Comparison of ENCODE assay signal across 11 cellular contexts in the genomic region with DNA sequence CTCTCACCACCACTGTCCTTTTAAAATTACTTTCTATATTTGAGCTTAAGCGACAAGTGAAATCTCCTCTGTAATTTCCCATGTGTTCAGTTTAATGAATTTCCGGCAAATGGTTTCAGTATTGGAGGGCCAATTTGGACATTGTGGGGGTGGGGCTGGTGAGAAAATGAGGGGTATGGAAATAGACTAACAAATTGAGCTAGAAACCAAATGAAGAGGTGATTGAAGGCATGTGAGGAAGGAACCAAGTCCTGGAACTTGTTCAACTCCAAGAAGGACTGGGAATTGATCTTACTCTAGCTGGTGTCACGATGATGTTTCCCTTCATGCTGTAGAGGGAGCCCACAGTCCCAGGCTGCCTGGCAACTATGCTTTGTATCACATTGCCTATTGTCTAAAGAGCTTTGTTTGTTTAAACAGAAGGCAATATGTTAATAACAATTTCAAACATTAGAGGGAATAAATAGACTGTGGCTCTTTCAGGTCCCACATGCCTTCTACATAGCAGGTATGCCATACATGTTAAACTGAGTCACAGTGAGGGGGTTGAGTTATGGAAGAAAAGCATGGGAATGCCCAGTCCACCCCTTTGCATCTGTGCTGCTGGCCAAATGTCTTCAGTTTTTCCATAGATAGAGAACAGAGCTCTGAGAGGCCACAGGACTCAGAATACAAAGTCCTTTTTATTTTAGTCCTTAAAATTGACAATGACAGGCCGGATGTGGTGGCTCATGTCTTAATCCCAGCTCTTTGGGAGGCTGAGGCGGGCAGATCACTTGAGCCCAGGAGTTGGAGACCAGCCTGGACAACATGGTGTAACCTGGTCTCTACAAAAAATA.
A peak's percentile ranks its signal among the peaks of the same experiment; 100 is the strongest.
DNase-seq lines count a peak whose midpoint lies in the region; ATAC-seq and TF ChIP-seq lines count a peak whose summit lies in the region.
"Had no signal": no experiment of that assay in that cellular context is flagged by ENCODE, and none has a peak within 500 bp of the region (broad histone marks: within the 10 kb centered on the region; RNA-seq: fewer than 3 reads in every experiment).

No MANE protein-coding gene starts in this region.

- peak overlapping the region; percentile 30 for H2AFZ ChIP-seq in parathyroid adenoma

- H3K27me3 ChIP-seq in parathyroid adenoma (ENCODE audit: control insufficient read depth, insufficient read depth, low read length), result no peaks in the 10 kb centered on the region

- peaks cover 10% of the 10 kb centered on the region for H3K4me1 ChIP-seq in parathyroid adenoma

- peak overlapping the region; percentile 37 for H3K4me2 ChIP-seq in parathyroid adenoma (ENCODE audit: low read length)

- DNase-seq in DMS53 (lab: John Stamatoyannopoulos, UW), result peak; percentile 30
- no peak for DNase-seq in DMS53 treated with DMSO at 0.1 percent for 48 hours (lab: John Stamatoyannopoulos, UW; ENCODE audit: unreplicated experiment)
- peak; percentile 52 for DNase-seq in NB4 (ENCODE audit: low read depth)
- no peak for DNase-seq in epithelial cell of esophagus (ENCODE audit: low read depth)
- no peak for DNase-seq in COR-L47 (lab: John Stamatoyannopoulos, UW)
- DNase-seq in activated CD4-positive, alpha-beta T cell treated with anti-CD3 and anti-CD28 coated beads for 1 hour, result no peak
- DNase-seq: 8988T; activated CD4-positive, alpha-beta memory T cell treated with anti-CD3 and anti-CD28 coated beads for 36 hours had no signal

- TF ChIP-seq POLR2A in NB4 (IDR thresholded peaks at IDR 0.05; ENCODE audit: extremely low read depth, insufficient read length), result no peak

- no peak overlapping the region for H3K27ac ChIP-seq in parathyroid adenoma

- TF ChIP-seq CTCF in NB4 (IDR thresholded peaks at IDR 0.05; ENCODE audit: low read depth, low read length), result peak; percentile 25
- peak; percentile 29 for TF ChIP-seq CTCF in epithelial cell of esophagus (IDR thresholded peaks at IDR 0.05; ENCODE audit: insufficient read depth, low read depth, low read length, missing control alignments)
- no peak for TF ChIP-seq CTCF in parathyroid adenoma (IDR thresholded peaks at IDR 0.05)

- H3K36me3 ChIP-seq in parathyroid adenoma (ENCODE audit: control insufficient read depth, insufficient read depth, low read length), result no peaks in the 10 kb centered on the region
- H3K36me3 ChIP-seq: HAP-1 had no signal

- no peak overlapping the region for H3K9ac ChIP-seq in parathyroid adenoma

- no peaks in the 10 kb centered on the region for H3K9me3 ChIP-seq in parathyroid adenoma (ENCODE audit: control insufficient read depth, low read length)
- H3K9me3 ChIP-seq: HAP-1 had no signal

- no peaks in the 10 kb centered on the region for H3K79me2 ChIP-seq in parathyroid adenoma

- H3K4me3 ChIP-seq in NB4 (ENCODE audit: low read depth, low read length) (no peak overlapping the region), epithelial cell of esophagus (ENCODE audit: low read length) (no peak overlapping the region), parathyroid adenoma (ENCODE audit: low read depth, low read length) (no peak overlapping the region)
- H3K4me3 ChIP-seq: HAP-1 had no signal

- no peak for ATAC-seq in GM21825 (IDR thresholded peaks at IDR 0.05; ENCODE audit: unreplicated experiment)

Comparison
In these comparisons a context has a peak if more than half of its experiments do, and no peak if none do; other contexts are left out.
1. DNase-seq: peak in DMS53 (single experiment) and NB4 (single experiment); none in DMS53 treated with DMSO at 0.1 percent for 48 hours (single experiment), epithelial cell of esophagus (single experiment), COR-L47 (single experiment) and activated CD4-positive, alpha-beta T cell treated with anti-CD3 and anti-CD28 coated beads for 1 hour (single experiment).